Comparison of ENCODE assay signal across 10 cellular contexts in genomic region chr6:113825776-113826175, GRCh38. TPM values are rescaled to one million over a fixed set of nuclear protein-coding genes. Genes with fewer than 3 reads are reported as not detected.
A peak's percentile ranks its signal among the peaks of the same experiment; 100 is the strongest.
DNase-seq lines count a peak whose midpoint lies in the region; FAIRE-seq and TF ChIP-seq lines count a peak whose summit lies in the region.
"Had no signal": no experiment of that assay in that cellular context is flagged by ENCODE, and none has a peak within 500 bp of the region (broad histone marks: within the 10 kb centered on the region; RNA-seq: fewer than 3 reads in every experiment).

No MANE protein-coding gene starts in this region.

- 23 to 45% (median 31%) methylated on average over 5 of the region's 5 CpGs for WGBS in small intestine, 3 donors

- CTCF ChIA-PET in RWPE1 (lab: Yijun Ruan, JAX) = no interaction called here

- H3K4me3 ChIP-seq in small intestine (ENCODE audit: low read depth in 1 of 2, low read length in 2 of 2) = no peak overlapping the region

- no peaks in the 10 kb centered on the region for H3K9me3 ChIP-seq in small intestine (ENCODE audit: control insufficient read depth, low read depth)

- H3K27ac ChIP-seq in small intestine (ENCODE audit: low read depth in 1 of 2, low read length in 1 of 2) (no peak overlapping the region), RWPE1 (no peak overlapping the region)

- FAIRE-seq in small intestine (lab: Jason Lieb, UNC) = no peak

- no peaks in the 10 kb centered on the region for H3K4me1 ChIP-seq in small intestine (ENCODE audit: control insufficient read depth in 2 of 2, insufficient read depth in 1 of 2, low read depth in 1 of 2, low read length in 1 of 2)

- TF ChIP-seq CTCF in RWPE1 (conservative IDR thresholded peaks at IDR 0.05; ENCODE audit: low read depth) = no peak

- POLR2A ChIA-PET in RWPE1 (lab: Yijun Ruan, JAX; ENCODE audit: low non-redundant PET) = no interaction called here

- DNase-seq in M059J (ENCODE audit: low read depth) = peak; percentile 94
- DNase-seq in amniotic epithelial cell (ENCODE audit: low read depth) = peak; percentile 45
- peak; percentile 78 to 85 for DNase-seq in hippocampal formation (lab: John Stamatoyannopoulos, UW)
- DNase-seq in small intestine = peak; percentile 30
- DNase-seq in activated CD4-positive, CD25-positive, alpha-beta regulatory T cell (lab: John Stamatoyannopoulos, UW) = no peak
- no peak for DNase-seq in GDM1 (lab: John Stamatoyannopoulos, UW)
- DNase-seq in RWPE1 (ENCODE audit: low spot score) = no peak
- no peak for DNase-seq in AML-193 (lab: John Stamatoyannopoulos, UW)
- DNase-seq: naive B cell, SW 1271 had no signal

- no peaks in the 10 kb centered on the region for H3K36me3 ChIP-seq in small intestine (ENCODE audit: control insufficient read depth in 2 of 2, insufficient read depth in 2 of 2, low read length in 2 of 2)

- H3K27me3 ChIP-seq in small intestine (ENCODE audit: control insufficient read depth in 2 of 2, insufficient read depth in 2 of 2, low read length in 2 of 2) = no peaks in the 10 kb centered on the region

RNA-seq across cellular contexts. Expression of gene MARCKS, which starts 31.4 kb away (rescaled TPM):
- 115 and 184 TPM in 2 replicates for total RNA-seq in M059J (2014; rRNA removed; shearing (Covaris generic))
- 10 to 100 TPM; 18.1 to 32.5 (median 20.0) TPM for polyA plus RNA-seq in small intestine

Comparison
In these comparisons a context has a peak if more than half of its experiments do, and no peak if none do; other contexts are left out.
1. DNase-seq: peak in M059J (single experiment), amniotic epithelial cell (single experiment), hippocampal formation (2 of 2) and small intestine (single experiment); none in activated CD4-positive, CD25-positive, alpha-beta regulatory T cell (0 of 4), GDM1 (single experiment), RWPE1 (single experiment) and AML-193 (0 of 2).